Comparison of ENCODE assay signal across 18 cellular contexts in the genomic region with DNA sequence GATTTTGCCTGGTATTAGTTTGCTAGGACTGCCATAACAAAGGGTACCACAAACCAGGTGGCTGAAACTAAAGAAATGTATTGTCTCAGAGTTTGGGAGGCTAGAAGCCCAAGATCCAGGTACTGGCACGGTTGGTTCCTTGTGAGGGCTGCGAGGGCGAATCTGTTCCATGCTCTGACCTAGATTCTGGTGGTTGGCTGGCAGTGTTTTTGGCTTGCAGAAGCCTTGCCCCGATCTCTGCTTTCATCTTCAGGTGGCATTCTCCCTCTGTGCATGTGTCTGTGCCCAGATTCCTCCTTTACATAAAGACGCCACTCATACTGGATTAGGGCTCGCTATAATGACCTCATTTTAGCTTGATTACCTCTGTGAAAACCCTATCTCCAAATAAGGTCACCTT. TPM values are rescaled to one million over a fixed set of nuclear protein-coding genes. Genes with fewer than 3 reads are reported as not detected.
DNase-seq lines count a peak whose midpoint lies in the region; ATAC-seq, FAIRE-seq and TF ChIP-seq lines count a peak whose summit lies in the region.
"Had no signal": no experiment of that assay in that cellular context is flagged by ENCODE, and none has a peak within 500 bp of the region (broad histone marks: within the 10 kb centered on the region; RNA-seq: fewer than 3 reads in every experiment).

No MANE protein-coding gene starts in this region.

- H2AK5ac ChIP-seq in IMR-90 (ENCODE audit: low read depth, low read length): no peak overlapping the region

- no peak overlapping the region for H3K56ac ChIP-seq in IMR-90 (ENCODE audit: extremely low read depth, insufficient read depth, low read length)

- ATAC-seq in IMR-90 (ENCODE audit: low read depth) (no peak), left lobe of liver (no peak)
- ATAC-seq: HCT116 had no signal

- H3K27me3 ChIP-seq in IMR-90 (ENCODE audit: control insufficient read depth, insufficient read depth, low read length) (no peaks in the 10 kb centered on the region), sigmoid colon (no peaks in the 10 kb centered on the region), vagina (no peaks in the 10 kb centered on the region), small intestine (ENCODE audit: control insufficient read depth in 2 of 2, insufficient read depth in 2 of 2, low read length in 2 of 2) (no peaks in the 10 kb centered on the region)
- H3K27me3 ChIP-seq: SJSA1 had no signal

- FAIRE-seq in small intestine (lab: Jason Lieb, UNC): no peak

- peak overlapping the region in 1 of 2 experiments; percentile 12; a peak in 1 of 4 replicates for H4K8ac ChIP-seq in IMR-90 (ENCODE audit: low read depth in 2 of 2, low read length in 2 of 2)

- H3K9me3 ChIP-seq in IMR-90 (ENCODE audit: control insufficient read depth, insufficient read depth, low read length): no peaks in the 10 kb centered on the region
- no peaks in the 10 kb centered on the region for H3K9me3 ChIP-seq in sigmoid colon
- H3K9me3 ChIP-seq in vagina: no peaks in the 10 kb centered on the region
- no peaks in the 10 kb centered on the region for H3K9me3 ChIP-seq in small intestine (ENCODE audit: control insufficient read depth, low read depth)
- H3K9me3 ChIP-seq: Caco-2, SJSA1 had no signal

- no peak overlapping the region for H4K5ac ChIP-seq in IMR-90 (ENCODE audit: low read depth, low read length)

- H3K36me3 ChIP-seq in IMR-90 (ENCODE audit: control insufficient read depth, insufficient read depth, low read length) (peaks cover 31% of the 10 kb centered on the region), sigmoid colon (no peaks in the 10 kb centered on the region), vagina (no peaks in the 10 kb centered on the region), small intestine (ENCODE audit: control insufficient read depth in 2 of 2, insufficient read depth in 2 of 2, low read length in 2 of 2) (no peaks in the 10 kb centered on the region)

- WGBS in IMR-90 (ENCODE audit: extremely low coverage in 2 of 2, insufficient read length in 1 of 2), 2 experiments: no CpG with 5 or more reads among the region's 6 CpGs
- 95 to 96% methylated on average over 6 of the region's 6 CpGs for WGBS in sigmoid colon, 2 donors
- 89 to 95% (median 94%) methylated on average over 6 of the region's 6 CpGs for WGBS in small intestine, 3 donors

- in situ Hi-C loops in IMR-90 (cut with MboI; ENCODE audit: low sequenced_read_pairs): no loop called here

- H3K23ac ChIP-seq in IMR-90 (ENCODE audit: low read depth, low read length): peak overlapping the region; percentile 80; the same call in 1 of the 2 replicates

- H3K4me3 ChIP-seq in IMR-90 (ENCODE audit: insufficient read depth, low read depth, low read length) (no peak overlapping the region), coronary artery (no peak overlapping the region), sigmoid colon (no peak overlapping the region), vagina (no peak overlapping the region), small intestine (ENCODE audit: low read depth in 1 of 2, low read length in 2 of 2) (no peak overlapping the region)
- H3K4me3 ChIP-seq: SJSA1 had no signal

- H4K91ac ChIP-seq in IMR-90 (ENCODE audit: insufficient read depth, low read depth, low read length): no peak overlapping the region

- peak overlapping the region; percentile 23; the same call in 1 of the 2 replicates for H3K27ac ChIP-seq in IMR-90 (ENCODE audit: insufficient read depth, low read length)
- H3K27ac ChIP-seq in coronary artery: peak overlapping the region; percentile 28 to 48
- H3K27ac ChIP-seq in sigmoid colon: peak overlapping the region in 3 of 4 donors; percentile 69 to 81 (median 77)
- H3K27ac ChIP-seq in vagina: peak overlapping the region; percentile 4
- H3K27ac ChIP-seq in small intestine (ENCODE audit: low read depth in 1 of 2, low read length in 1 of 2): no peak overlapping the region
- H3K27ac ChIP-seq: SJSA1 had no signal

- peaks cover 12 to 72% of the 10 kb centered on the region in 2 experiments for H3K79me1 ChIP-seq in IMR-90 (ENCODE audit: low read depth in 1 of 2, low read length in 2 of 2)

- no peak overlapping the region for H2BK15ac ChIP-seq in IMR-90 (ENCODE audit: low read depth, low read length)

- H3K4me1 ChIP-seq in IMR-90 (ENCODE audit: control insufficient read depth, insufficient read depth, low read length): peaks cover 18% of the 10 kb centered on the region
- H3K4me1 ChIP-seq in sigmoid colon: peaks cover 0 to 58% (median 43%) of the 10 kb centered on the region in 4 donors
- peaks cover 42% of the 10 kb centered on the region for H3K4me1 ChIP-seq in vagina
- peaks cover 2% of the 10 kb centered on the region in 2 donors for H3K4me1 ChIP-seq in small intestine (ENCODE audit: control insufficient read depth in 2 of 2, insufficient read depth in 1 of 2, low read depth in 1 of 2, low read length in 1 of 2)

- CTCF ChIA-PET in IMR-90 (lab: Yijun Ruan, JAX): interaction anchor here (1.7 kb wide), 1 partner anchor 207 kb away, joined by 3 read pairs; no protein-coding TSS in a partner anchor

- intact Hi-C loops in IMR-90 (cut with micrococcal nuclease) (no loop called here), sigmoid colon (cut with DNase I) (no loop called here), vagina (cut with DNase I) (no loop called here)

- no peak overlapping the region for H2AFZ ChIP-seq in IMR-90 (replicated peaks; ENCODE audit: low read length, poor library complexity)

- TF ChIP-seq POLR2A in IMR-90 (IDR thresholded peaks at IDR 0.05; ENCODE audit: low read depth, low read length) (no peak), sigmoid colon (IDR thresholded peaks at IDR 0.05) (no peak), vagina (IDR thresholded peaks at IDR 0.05) (no peak)

- no peak overlapping the region for H2BK120ac ChIP-seq in IMR-90 (ENCODE audit: low read depth, low read length)

- H3K9me1 ChIP-seq in IMR-90 (ENCODE audit: insufficient read depth, low read length): peaks cover 31% of the 10 kb centered on the region

- H2BK5ac ChIP-seq in IMR-90 (ENCODE audit: low read depth, low read length, poor library complexity, severe bottlenecking): no peak overlapping the region

- no peak for TF ChIP-seq RAD21 in IMR-90 (IDR thresholded peaks at IDR 0.05; ENCODE audit: low read length)

- dilution Hi-C loops in IMR-90 (cut with HindIII; ENCODE audit: low sequenced_read_pairs, unreplicated experiment): no loop called here

- peak overlapping the region; percentile 31; the same call in 1 of the 2 replicates for H3K14ac ChIP-seq in IMR-90 (replicated peaks; ENCODE audit: low read depth, low read length)

- no peak overlapping the region for H3K4me2 ChIP-seq in IMR-90 (ENCODE audit: low read depth, low read length)

- H3K18ac ChIP-seq in IMR-90 (ENCODE audit: low read depth, low read length): no peak overlapping the region

- DNase-seq in IMR-90: no peak
- no peak for DNase-seq in coronary artery (ENCODE audit: low spot score)
- no peak for DNase-seq in sigmoid colon
- no peak for DNase-seq in vagina (ENCODE audit: extremely low spot score in 2 of 2)
- DNase-seq in left lobe of liver (ENCODE audit: low spot score): no peak
- DNase-seq in small intestine: no peak
- no peak for DNase-seq in NCI-H187 treated with DMSO at 0.1 percent for 48 hours (lab: John Stamatoyannopoulos, UW)
- DNase-seq: ACHN; AML-193; Caco-2; CD4-positive, CD25-positive, alpha-beta regulatory T cell; DMS79; KG1; NCI-H1417 treated with DMSO at 0.1 percent for 48 hours; NCI-H2081; NCI-H82 had no signal

- POLR2A ChIA-PET in IMR-90 (lab: Charles Lee; ENCODE audit: unreplicated experiment): no interaction called here

- H4K20me1 ChIP-seq in IMR-90 (ENCODE audit: insufficient read depth, low read length): peaks cover 86% of the 10 kb centered on the region

- H2BK20ac ChIP-seq in IMR-90 (ENCODE audit: low read depth, low read length): no peak overlapping the region

- no peak overlapping the region for H3K9ac ChIP-seq in IMR-90 (ENCODE audit: low read depth, low read length)

- TF ChIP-seq CTCF in IMR-90 (conservative IDR thresholded peaks at IDR 0.05; ENCODE audit: low read depth, low read length): no peak
- TF ChIP-seq CTCF in coronary artery (IDR thresholded peaks at IDR 0.05): no peak
- TF ChIP-seq CTCF in sigmoid colon (IDR thresholded peaks at IDR 0.05): no peak
- no peak for TF ChIP-seq CTCF in vagina (IDR thresholded peaks at IDR 0.05)

- no peak overlapping the region for H3K4ac ChIP-seq in IMR-90 (ENCODE audit: low read depth, low read length)

- no peak overlapping the region for H2AK9ac ChIP-seq in IMR-90 (replicated peaks; ENCODE audit: low read depth, low read length, poor library complexity)

- no TSS peak for BruUV-seq in IMR-90 (replicated peaks; lab: Mats Ljungman, UMichigan)

- TF ChIP-seq EP300 in sigmoid colon (IDR thresholded peaks at IDR 0.05): no peak

TF ChIP-seq in IMR-90, 13 proteins besides CTCF, POLR2A, EP300 and RAD21 (continues in another document):
- TF ChIP-seq NFE2L2 (IDR thresholded peaks at IDR 0.05; ENCODE audit: low read depth, low read length) (no peak), SMC3 (IDR thresholded peaks at IDR 0.05; ENCODE audit: low read depth, low read length) (no peak), MAZ (IDR thresholded peaks at IDR 0.05; ENCODE audit: borderline replicate concordance, low read depth, low read length) (no peak), CEBPB (IDR thresholded peaks at IDR 0.05; ENCODE audit: low read depth, low read length) (no peak), FOS (IDR thresholded peaks at IDR 0.05; ENCODE audit: low read depth, low read length) (no peak), BHLHE40 (IDR thresholded peaks at IDR 0.05; ENCODE audit: low read depth, low read length) (no peak), RFX5 (IDR thresholded peaks at IDR 0.05; ENCODE audit: low read depth, low read length) (no peak), MXI1 (IDR thresholded peaks at IDR 0.05; ENCODE audit: borderline replicate concordance, low read depth, low read length) (no peak), MAFK (IDR thresholded peaks at IDR 0.05; ENCODE audit: low read depth, low read length) (no peak), CHD1 (IDR thresholded peaks at IDR 0.05; ENCODE audit: low read depth, low read length) (no peak)
- TF ChIP-seq, protein P1, sequence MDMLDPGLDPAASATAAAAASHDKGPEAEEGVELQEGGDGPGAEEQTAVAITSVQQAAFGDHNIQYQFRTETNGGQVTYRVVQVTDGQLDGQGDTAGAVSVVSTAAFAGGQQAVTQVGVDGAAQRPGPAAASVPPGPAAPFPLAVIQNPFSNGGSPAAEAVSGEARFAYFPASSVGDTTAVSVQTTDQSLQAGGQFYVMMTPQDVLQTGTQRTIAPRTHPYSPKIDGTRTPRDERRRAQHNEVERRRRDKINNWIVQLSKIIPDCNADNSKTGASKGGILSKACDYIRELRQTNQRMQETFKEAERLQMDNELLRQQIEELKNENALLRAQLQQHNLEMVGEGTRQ (IDR thresholded peaks at IDR 0.05; ENCODE audit: low read depth, low read length): no peak

RNA-seq across cellular contexts. Expression of a gene that starts 36.7 kb away (rescaled TPM):
- total RNA-seq in IMR-90 (2012; rRNA removed) (267 and 361 TPM in 2 replicates), sigmoid colon (10 to 100 TPM; 23.4 to 89.5 (median 53.4) TPM), vagina (30.7 TPM), left lobe of liver (24.9 TPM)
- polyA plus RNA-seq in IMR-90 (2012; rRNA removed) (191 and 221 TPM in 2 replicates), sigmoid colon (10 to 100 TPM in 2 of 3 donors, 1 to 10 TPM in 1; 6.7 to 17.6 (median 13.2) TPM), small intestine (1 to 10 TPM; 4.2 to 9.2 (median 5.9) TPM)
- polyA plus RNA-seq in IMR-90 (2012; cell fraction: cytosol; rRNA removed): 68.3 and 80.0 TPM in 2 replicates
- polyA plus RNA-seq in IMR-90 (2012; cell fraction: nucleus; rRNA removed; ENCODE audit: low replicate concordance): 60.2 and 146 TPM in 2 replicates
- polyA plus RNA-seq: CD4-positive, CD25-positive, alpha-beta regulatory T cell had no signal

Comparison
In these comparisons a context has a peak if more than half of its experiments do, and no peak if none do; other contexts are left out.
1. H3K27ac ChIP-seq: peak in IMR-90 (single experiment), coronary artery (2 of 2), sigmoid colon (3 of 4) and vagina (single experiment); none in small intestine (0 of 2).